In genomic region chr12:121802843-121803698, GRCh38 we compare ENCODE assay signal across 8 cellular contexts. TPM values are rescaled to one million over a fixed set of nuclear protein-coding genes. Genes with fewer than 3 reads are reported as not detected.
DNase-seq lines count a peak whose midpoint lies in the region; ATAC-seq, FAIRE-seq and TF ChIP-seq lines count a peak whose summit lies in the region.

No MANE protein-coding gene starts in this region.

- CTCF ChIA-PET in activated CD4-positive, alpha-beta T cell treated with anti-CD3 and anti-CD28 coated beads for 36 hours (lab: Charles Lee): interaction anchor here (1.0 to 13.0 kb wide), 9 partner anchors 8 to 401 kb away, joined by 3 to 439 read pairs (median 7); partner anchors contain the start of genes PSMD9 and RHOF

- H3K4me1 ChIP-seq in kidney (ENCODE audit: control insufficient read depth in 1 of 2, insufficient read depth in 1 of 2, low read depth in 1 of 2, low read length in 2 of 2): peaks cover 1 to 27% of the 10 kb centered on the region in 2 donors

- intact Hi-C loops in activated CD4-positive, alpha-beta T cell treated with anti-CD3 and anti-CD28 coated beads for 36 hours (cut with DNase I, micrococcal nuclease): loop anchor here in 1 of 2 experiments (1.0 to 10.0 kb wide), 10 partner anchors 36 to 1791 kb away; partner anchors contain the start of genes CAMKK2, CLIP1, KNTC1 and MLEC
- intact Hi-C loops in kidney (cut with DNase I): no loop called here

- peak; percentile 20 for ATAC-seq in GM19025 (IDR thresholded peaks at IDR 0.05; ENCODE audit: low read depth, unreplicated experiment)
- ATAC-seq in HG03432 (IDR thresholded peaks at IDR 0.05; ENCODE audit: unreplicated experiment): peak; percentile 38
- peak; percentile 62 for ATAC-seq in activated CD4-positive, alpha-beta T cell treated with anti-CD3 and anti-CD28 coated beads for 36 hours

- peaks cover 38% of the 10 kb centered on the region for H3K36me3 Mint-ChIP-seq in activated CD4-positive, alpha-beta T cell treated with anti-CD3 and anti-CD28 coated beads for 36 hours (ENCODE audit: low read depth)
- peaks cover 6% of the 10 kb centered on the region for H3K36me3 Mint-ChIP-seq in chondrocyte (ENCODE audit: low read depth)

- no peak for FAIRE-seq in kidney (lab: Jason Lieb, UNC)

- no peaks in the 10 kb centered on the region for H3K27me3 Mint-ChIP-seq in activated CD4-positive, alpha-beta T cell treated with anti-CD3 and anti-CD28 coated beads for 36 hours
- no peaks in the 10 kb centered on the region for H3K27me3 Mint-ChIP-seq in chondrocyte (ENCODE audit: low read depth)

- peaks cover 0 to 9% of the 10 kb centered on the region in 2 donors for H3K36me3 ChIP-seq in kidney (ENCODE audit: control insufficient read depth in 1 of 2, insufficient read depth in 2 of 2, low read length in 2 of 2)

- H3K9ac ChIP-seq in kidney (ENCODE audit: low read length in 2 of 2): peak overlapping the region; percentile 99 to 100

- peaks cover 30% of the 10 kb centered on the region for H3K4me1 Mint-ChIP-seq in activated CD4-positive, alpha-beta T cell treated with anti-CD3 and anti-CD28 coated beads for 36 hours
- H3K4me1 Mint-ChIP-seq in chondrocyte (ENCODE audit: low read depth): peaks cover 36% of the 10 kb centered on the region

- peak overlapping the region; percentile 93 to 94 for H3K4me3 ChIP-seq in kidney (ENCODE audit: low read length in 2 of 2)

- POLR2A ChIA-PET in activated CD4-positive, alpha-beta T cell treated with anti-CD3 and anti-CD28 coated beads for 36 hours (lab: Charles Lee): interaction anchor here (0.6 to 3.4 kb wide), 7 partner anchors 8 to 223 kb away, joined by 3 to 18 read pairs (median 4); partner anchors contain the start of gene RHOF

- no peaks in the 10 kb centered on the region for H3K9me3 Mint-ChIP-seq in activated CD4-positive, alpha-beta T cell treated with anti-CD3 and anti-CD28 coated beads for 36 hours (ENCODE audit: low read depth)
- H3K9me3 Mint-ChIP-seq in chondrocyte (ENCODE audit: low read depth): no peaks in the 10 kb centered on the region

- no peaks in the 10 kb centered on the region for H3K9me3 ChIP-seq in kidney (ENCODE audit: control insufficient read depth in 1 of 2, low read length in 2 of 2)

- no peak for TF ChIP-seq CTCF in chondrocyte (IDR thresholded peaks at IDR 0.05)
- TF ChIP-seq CTCF in kidney (IDR thresholded peaks at IDR 0.05; ENCODE audit: borderline replicate concordance, extremely low read depth, insufficient read depth): no peak

- DNase-seq in AG08395 (ENCODE audit: low spot score) (peak; percentile 95), NCI-H524 (lab: John Stamatoyannopoulos, UW) (peak; percentile 90 to 96), chondrocyte (ENCODE audit: low spot score) (no peak), kidney (peak; percentile 97)
- peak; percentile 95 for DNase-seq in activated CD4-positive, alpha-beta T cell treated with anti-CD3 and anti-CD28 coated beads for 36 hours
- DNase-seq in stimulated activated CD4-positive, alpha-beta T cell treated with anti-CD3 and anti-CD28 coated beads, Interleukin-12 subunit alpha, Interleukin-12 subunit beta, amount 100 ng/mL, for 48 hours (ENCODE audit: low read depth in 2 of 3, low spot score in 1 of 3): peak; percentile 82 to 86 (median 84)

- peak overlapping the region; percentile 99 for H3K27ac Mint-ChIP-seq in activated CD4-positive, alpha-beta T cell treated with anti-CD3 and anti-CD28 coated beads for 36 hours
- peak overlapping the region; percentile 100 for H3K27ac Mint-ChIP-seq in chondrocyte (ENCODE audit: unreplicated experiment)

- H3K27ac ChIP-seq in kidney (ENCODE audit: low read depth in 2 of 2, low read length in 2 of 2): peak overlapping the region; percentile 100

- H3K4me3 Mint-ChIP-seq in activated CD4-positive, alpha-beta T cell treated with anti-CD3 and anti-CD28 coated beads for 36 hours: peak overlapping the region; percentile 88
- peak overlapping the region; percentile 78 for H3K4me3 Mint-ChIP-seq in chondrocyte (ENCODE audit: unreplicated experiment)

RNA-seq across cellular contexts. Expression of gene SETD1B, which starts 0.7 kb away (rescaled TPM):
- 10 to 100 TPM; 13.7 to 14.0 TPM for total RNA-seq in activated CD4-positive, alpha-beta T cell treated with anti-CD3 and anti-CD28 coated beads for 36 hours
- total RNA-seq in chondrocyte (18.8 to 19.7 TPM (median 19.4 TPM) in 3 replicates), kidney (34.5 TPM)
- polyA plus RNA-seq in kidney (ENCODE audit: insufficient read depth, low read depth, low replicate concordance): 3.5 TPM

RNA-seq across cellular contexts. Expression of gene RHOF, which starts 9.6 kb away (rescaled TPM):
- 100 to 1,000 TPM in 1 of 2 experiments, 10 to 100 TPM in 1; 100.0 to 105 TPM for total RNA-seq in activated CD4-positive, alpha-beta T cell treated with anti-CD3 and anti-CD28 coated beads for 36 hours
- total RNA-seq in chondrocyte (9.6 to 14.1 TPM (median 10.8 TPM) in 3 replicates), kidney (42.6 TPM)
- 23.9 TPM for polyA plus RNA-seq in kidney (ENCODE audit: insufficient read depth, low read depth, low replicate concordance)

RNA-seq across cellular contexts. Expression of gene HPD, which starts 55.6 kb away (rescaled TPM):
- total RNA-seq in activated CD4-positive, alpha-beta T cell treated with anti-CD3 and anti-CD28 coated beads for 36 hours: not detected
- not detected in 3 replicates for total RNA-seq in chondrocyte
- total RNA-seq in kidney: 4.6 TPM
- 393 TPM for polyA plus RNA-seq in kidney (ENCODE audit: insufficient read depth, low read depth, low replicate concordance)
